18 cellular contexts compared by ENCODE assay signal in the genomic region with DNA sequence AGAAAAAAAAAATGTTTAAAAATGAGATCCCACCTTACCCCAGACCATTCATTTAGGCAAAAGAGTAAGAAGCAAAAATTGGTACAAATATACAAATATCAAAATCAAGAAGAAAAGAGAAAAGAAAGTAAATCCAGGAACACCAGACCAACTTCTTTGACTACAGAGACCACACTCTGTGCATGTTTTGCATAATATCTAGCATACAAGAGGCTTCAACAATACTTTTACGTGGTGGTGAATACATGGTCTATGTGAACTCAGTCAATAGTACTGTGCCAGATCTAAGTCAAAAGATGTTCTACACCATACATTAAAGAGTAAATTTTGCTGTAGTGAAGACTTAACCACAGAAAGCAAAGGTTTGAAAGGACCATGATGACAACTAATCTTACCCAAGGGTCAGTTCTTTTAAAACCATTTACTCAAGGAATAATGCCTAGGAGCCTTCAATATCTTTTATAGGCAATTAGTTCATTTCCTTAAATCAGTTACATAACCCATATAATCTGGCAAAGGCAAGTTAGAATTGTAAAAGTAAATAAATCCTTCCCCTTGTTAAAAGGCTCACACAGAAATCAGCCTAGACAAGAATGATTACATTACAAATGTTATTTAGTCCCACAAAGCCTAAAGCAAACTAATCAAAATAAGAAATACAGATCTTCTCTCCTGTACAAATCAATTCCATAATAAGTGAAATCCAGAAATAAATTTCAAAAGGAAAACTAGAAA.
"Had no signal": no experiment of that assay in that cellular context is flagged by ENCODE, and none has a peak within 500 bp of the region (broad histone marks: within the 10 kb centered on the region; RNA-seq: fewer than 3 reads in every experiment).

No MANE protein-coding gene starts in this region.

- H3K9ac ChIP-seq: parathyroid adenoma had no signal

- H3K9me3 ChIP-seq: sigmoid colon, testis had no signal

- H3K27me3 Mint-ChIP-seq: activated naive CD8-positive, alpha-beta T cell; type B pancreatic cell had no signal

- FAIRE-seq: kidney had no signal

- H3K36me3 Mint-ChIP-seq: stimulated activated effector memory CD8-positive, alpha-beta T cell treated with anti-CD3 and anti-CD28 coated beads, Interleukin-12 subunit alpha, Interleukin-12 subunit beta, amount 100 ng/mL, for 72 hours had no signal

- ATAC-seq: activated CD4-positive, CD25-positive, alpha-beta regulatory T cell treated with anti-CD3 and anti-CD28 coated beads, Interleukin-2, amount 50 U/mL, for 24 hours; left lobe of liver; stimulated activated effector memory CD8-positive, alpha-beta T cell treated with anti-CD3 and anti-CD28 coated beads, Interleukin-12 subunit alpha, Interleukin-12 subunit beta, amount 100 ng/mL, for 72 hours had no signal

- H3K9me3 Mint-ChIP-seq: stimulated activated effector memory CD8-positive, alpha-beta T cell treated with anti-CD3 and anti-CD28 coated beads, Interleukin-12 subunit alpha, Interleukin-12 subunit beta, amount 100 ng/mL, for 72 hours; type B pancreatic cell had no signal

- H3K27ac Mint-ChIP-seq: activated naive CD8-positive, alpha-beta T cell; nephron; stimulated activated effector memory CD8-positive, alpha-beta T cell treated with anti-CD3 and anti-CD28 coated beads, Interleukin-12 subunit alpha, Interleukin-12 subunit beta, amount 100 ng/mL, for 72 hours; type B pancreatic cell had no signal

- H2AFZ ChIP-seq: parathyroid adenoma had no signal

- H3K79me2 ChIP-seq: parathyroid adenoma had no signal

- H3K27me3 ChIP-seq: cardiac muscle cell, sigmoid colon, testis had no signal

- H3K4me1 ChIP-seq: parathyroid adenoma, sigmoid colon, testis had no signal

- DNase-seq: activated CD4-positive, alpha-beta T cell treated with anti-CD3 and anti-CD28 coated beads, Interleukin-2, amount 50 U/mL, for 1 hour; dermis blood vessel endothelial cell; effector memory CD4-positive, alpha-beta T cell; hypothalamus; kidney; midbrain; sigmoid colon; stimulated activated CD4-positive, alpha-beta T cell treated with anti-CD3 and anti-CD28 coated beads, Interleukin-4, amount 100 ng/mL, for 24 hours; testis had no signal

- H3K4me3 Mint-ChIP-seq: activated naive CD8-positive, alpha-beta T cell; nephron; stimulated activated effector memory CD8-positive, alpha-beta T cell treated with anti-CD3 and anti-CD28 coated beads, Interleukin-12 subunit alpha, Interleukin-12 subunit beta, amount 100 ng/mL, for 72 hours; type B pancreatic cell had no signal

- H3K27ac ChIP-seq: cardiac muscle cell, parathyroid adenoma, sigmoid colon, testis had no signal

- H3K4me3 ChIP-seq: cardiac muscle cell, lung, sigmoid colon, testis had no signal

- H3K36me3 ChIP-seq: cardiac muscle cell had no signal
